8 cellular contexts compared by ENCODE assay signal in the genomic region with DNA sequence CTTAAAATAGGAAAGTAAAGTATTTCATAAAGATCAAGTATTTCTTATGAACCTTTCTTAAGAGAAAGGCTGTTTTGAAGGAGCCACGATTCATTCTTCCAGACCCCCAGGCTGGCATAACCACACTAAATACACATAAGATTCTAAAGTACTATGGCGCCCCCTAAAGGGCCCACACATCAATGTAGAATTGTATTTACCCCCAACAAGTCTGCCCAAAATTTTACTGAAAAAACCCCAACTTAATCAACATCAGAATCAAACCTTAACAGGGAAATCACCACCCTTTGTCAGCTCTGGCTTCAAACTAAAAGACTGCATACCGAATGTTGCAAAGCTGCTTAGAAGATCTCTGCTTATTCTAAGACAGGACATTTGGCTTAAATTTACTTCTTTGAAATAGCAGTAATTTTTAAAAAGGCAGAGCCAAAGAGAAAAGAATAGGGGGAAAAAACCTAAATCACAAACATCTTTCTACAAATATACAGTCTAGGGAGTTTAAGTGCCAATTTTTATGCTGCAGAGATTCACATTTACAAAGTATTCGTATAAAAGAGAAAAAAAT. TPM values are rescaled to one million over a fixed set of nuclear protein-coding genes. Genes with fewer than 3 reads are reported as not detected.
DNase-seq lines count a peak whose midpoint lies in the region; ATAC-seq and TF ChIP-seq lines count a peak whose summit lies in the region.

No MANE protein-coding gene starts in this region.

- H3K4me3 ChIP-seq in AG04450 (ENCODE audit: low read depth, low read length) (no peak overlapping the region), GM06990 (replicated peaks; ENCODE audit: low read depth, low read length) (no peak overlapping the region), iPS-20b (ENCODE audit: low read length) (peak overlapping the region; percentile 45), suprapubic skin (no peak overlapping the region)

- H3K9me3 Mint-ChIP-seq in activated naive CD4-positive, alpha-beta T cell treated with anti-CD3 and anti-CD28 coated beads, Interleukin-2, amount 10 ng/mL, durations not matched to agents 7 days and 5 days = no peaks in the 10 kb centered on the region

- TF ChIP-seq POLR2A in suprapubic skin (IDR thresholded peaks at IDR 0.05) = no peak

- H3K27ac ChIP-seq in AG04450 (ENCODE audit: low read depth, low read length) (no peak overlapping the region), iPS-20b (ENCODE audit: low read length) (peak overlapping the region; percentile 20), suprapubic skin (no peak overlapping the region)

- DNase-seq in AG04450 (ENCODE audit: low read depth, low spot score) (no peak), GM06990 (ENCODE audit: extremely low read depth, insufficient read length) (no peak), NCI-H510A treated with DMSO at 0.1 percent for 48 hours (lab: John Stamatoyannopoulos, UW) (peak; percentile 59), suprapubic skin (ENCODE audit: low spot score in 2 of 2) (no peak)
- peak; percentile 66 for DNase-seq in activated naive CD4-positive, alpha-beta T cell treated with anti-CD3 and anti-CD28 coated beads, Interleukin-2, amount 10 ng/mL, durations not matched to agents 7 days and 5 days

- peaks cover 14% of the 10 kb centered on the region; the same call in 1 of the 2 replicates for H3K4me1 ChIP-seq in iPS-20b (ENCODE audit: insufficient read depth, low read length)
- peaks cover 16% of the 10 kb centered on the region for H3K4me1 ChIP-seq in suprapubic skin

- H3K27me3 ChIP-seq in AG04450 (ENCODE audit: control insufficient read depth, insufficient read depth, low read length) (no peaks in the 10 kb centered on the region), GM06990 (replicated peaks; ENCODE audit: control insufficient read depth, insufficient read depth, low read length) (no peaks in the 10 kb centered on the region), iPS-20b (ENCODE audit: insufficient read depth, low read length) (no peaks in the 10 kb centered on the region), suprapubic skin (no peaks in the 10 kb centered on the region)

- H3K36me3 ChIP-seq in GM06990 (ENCODE audit: control insufficient read depth, insufficient read depth, low read length) = peaks cover 2% of the 10 kb centered on the region; the same call in 1 of the 2 replicates
- H3K36me3 ChIP-seq in iPS-20b (ENCODE audit: insufficient read depth, low read depth, low read length) = peaks cover 75% of the 10 kb centered on the region
- H3K36me3 ChIP-seq in suprapubic skin = peaks cover 61% of the 10 kb centered on the region

- peak overlapping the region; percentile 35; the same call in 1 of the 2 replicates for H3K9ac ChIP-seq in iPS-20b (ENCODE audit: low read depth, low read length)

- peaks cover 60% of the 10 kb centered on the region for H3K36me3 Mint-ChIP-seq in activated naive CD4-positive, alpha-beta T cell treated with anti-CD3 and anti-CD28 coated beads, Interleukin-2, amount 10 ng/mL, durations not matched to agents 7 days and 5 days

- TF ChIP-seq CTCF in AG04450 (IDR thresholded peaks at IDR 0.05; ENCODE audit: low read depth, low read length) (peak; percentile 55), GM06990 (IDR thresholded peaks at IDR 0.05; ENCODE audit: insufficient read depth, low read length, poor library complexity, severe bottlenecking) (peak; percentile 52), suprapubic skin (IDR thresholded peaks at IDR 0.05) (peak; percentile 9 to 33)

- no peaks in the 10 kb centered on the region for H3K27me3 Mint-ChIP-seq in activated naive CD4-positive, alpha-beta T cell treated with anti-CD3 and anti-CD28 coated beads, Interleukin-2, amount 10 ng/mL, durations not matched to agents 7 days and 5 days

- 32% methylated on average over 4 of the region's 4 CpGs for WGBS in suprapubic skin

- H3K4me3 Mint-ChIP-seq in activated naive CD4-positive, alpha-beta T cell treated with anti-CD3 and anti-CD28 coated beads, Interleukin-2, amount 10 ng/mL, durations not matched to agents 7 days and 5 days = no peak overlapping the region

- TF ChIP-seq EP300 in suprapubic skin (IDR thresholded peaks at IDR 0.05) = no peak

- no peak overlapping the region for H3K27ac Mint-ChIP-seq in activated naive CD4-positive, alpha-beta T cell treated with anti-CD3 and anti-CD28 coated beads, Interleukin-2, amount 10 ng/mL, durations not matched to agents 7 days and 5 days

- ATAC-seq in GM18858 (IDR thresholded peaks at IDR 0.05; ENCODE audit: unreplicated experiment) (no peak), HG02970 (IDR thresholded peaks at IDR 0.05; ENCODE audit: low FRiP score, unreplicated experiment) (no peak)

- POLR2A ChIA-PET in AG04450 (lab: Yijun Ruan, JAX) = interaction anchor here (1.1 kb wide), 1 partner anchor 27 kb away, joined by 3 read pairs; the partner anchor contains the start of gene KDSR

- no peaks in the 10 kb centered on the region for H3K4me1 Mint-ChIP-seq in activated naive CD4-positive, alpha-beta T cell treated with anti-CD3 and anti-CD28 coated beads, Interleukin-2, amount 10 ng/mL, durations not matched to agents 7 days and 5 days

- H3K9me3 ChIP-seq in AG04450 (ENCODE audit: control insufficient read depth, insufficient read depth, low read length) (no peaks in the 10 kb centered on the region), iPS-20b (ENCODE audit: insufficient read depth, low read depth, low read length) (no peaks in the 10 kb centered on the region), suprapubic skin (no peaks in the 10 kb centered on the region)

- CTCF ChIA-PET in AG04450 (lab: Charles Lee) = interaction anchor here (0.6 to 5.1 kb wide), 14 partner anchors 9 to 324 kb away, joined by 3 to 93 read pairs (median 10); no protein-coding TSS in a partner anchor
- CTCF ChIA-PET in activated naive CD4-positive, alpha-beta T cell treated with anti-CD3 and anti-CD28 coated beads, Interleukin-2, amount 10 ng/mL, durations not matched to agents 7 days and 5 days (lab: Charles Lee) = interaction anchor here (0.9 to 7.0 kb wide), 19 partner anchors 10 to 350 kb away, joined by 3 to 139 read pairs (median 4); no protein-coding TSS in a partner anchor

RNA-seq across cellular contexts. Expression of gene BCL2, which starts 20.4 kb away (rescaled TPM):
- polyA plus RNA-seq in AG04450 (2011; rRNA removed) = 0.27 and 0.35 TPM in 2 replicates
- 0.51 and 0.61 TPM in 2 replicates for polyA minus RNA-seq in AG04450 (2011; rRNA and poly(A)+ RNA removed)
- total RNA-seq in suprapubic skin = 10 to 100 TPM; 10.7 to 37.3 (median 24.2) TPM

RNA-seq across cellular contexts. Expression of gene KDSR, which starts 27.0 kb away (rescaled TPM):
- polyA plus RNA-seq in AG04450 (2011; rRNA removed) = 34.0 and 39.9 TPM in 2 replicates
- 34.8 and 44.6 TPM in 2 replicates for polyA minus RNA-seq in AG04450 (2011; rRNA and poly(A)+ RNA removed)
- 100 to 1,000 TPM in 1 of 4 donors, 10 to 100 TPM in 3; 65.4 to 115 (median 79.7) TPM for total RNA-seq in suprapubic skin

Comparison
In these comparisons a context has a peak if more than half of its experiments do, and no peak if none do; other contexts are left out.
1. DNase-seq: peak in NCI-H510A treated with DMSO at 0.1 percent for 48 hours (single experiment) and activated naive CD4-positive, alpha-beta T cell treated with anti-CD3 and anti-CD28 coated beads, Interleukin-2, amount 10 ng/mL, durations not matched to agents 7 days and 5 days (single experiment); none in AG04450 (single experiment), GM06990 (single experiment) and suprapubic skin (0 of 2).
2. Peak in every context shown above with its lines, with median percentiles within 50 percentile points of each other: CTCF ChIP-seq.